2 cellular contexts compared by ENCODE assay signal in genomic region chr3:102036015-102036414, GRCh38.
TF ChIP-seq lines count a peak whose summit lies in the region.

No MANE protein-coding gene starts in this region.

TF ChIP-seq in GM12878, 131 proteins besides CTCF, POLR2A, EP300 and RAD21 (continued from another document):
- TF ChIP-seq, protein P1, sequence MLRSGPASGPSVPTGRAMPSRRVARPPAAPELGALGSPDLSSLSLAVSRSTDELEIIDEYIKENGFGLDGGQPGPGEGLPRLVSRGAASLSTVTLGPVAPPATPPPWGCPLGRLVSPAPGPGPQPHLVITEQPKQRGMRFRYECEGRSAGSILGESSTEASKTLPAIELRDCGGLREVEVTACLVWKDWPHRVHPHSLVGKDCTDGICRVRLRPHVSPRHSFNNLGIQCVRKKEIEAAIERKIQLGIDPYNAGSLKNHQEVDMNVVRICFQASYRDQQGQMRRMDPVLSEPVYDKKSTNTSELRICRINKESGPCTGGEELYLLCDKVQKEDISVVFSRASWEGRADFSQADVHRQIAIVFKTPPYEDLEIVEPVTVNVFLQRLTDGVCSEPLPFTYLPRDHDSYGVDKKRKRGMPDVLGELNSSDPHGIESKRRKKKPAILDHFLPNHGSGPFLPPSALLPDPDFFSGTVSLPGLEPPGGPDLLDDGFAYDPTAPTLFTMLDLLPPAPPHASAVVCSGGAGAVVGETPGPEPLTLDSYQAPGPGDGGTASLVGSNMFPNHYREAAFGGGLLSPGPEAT (IDR thresholded peaks at IDR 0.05; ENCODE audit: low read depth), result 0 out of 2 replicates have a peak, but pooled peaks have one; percentile 47
- TF ChIP-seq RUNX3 (IDR thresholded peaks at IDR 0.05; ENCODE audit: low read length), result no peak; the same call in 1 of the 2 replicates
- 0 out of 2 replicates have a peak, but pooled peaks have one; percentile 13 for TF ChIP-seq DPF2 (IDR thresholded peaks at IDR 0.05)

TF ChIP-seq in HepG2, 621 proteins besides CTCF, POLR2A, EP300 and RAD21 (continued from another document):
- no peak for TF ChIP-seq ATF6 (CRISPR knock-in tag; conservative IDR thresholded peaks at IDR 0.05)
- TF ChIP-seq PLSCR1 (CRISPR knock-in tag; IDR thresholded peaks at IDR 0.05; ENCODE audit: borderline replicate concordance), result no peak
- no peak for TF ChIP-seq THAP7 (CRISPR knock-in tag; IDR thresholded peaks at IDR 0.05)
- TF ChIP-seq CENPT (CRISPR knock-in tag; IDR thresholded peaks at IDR 0.05; ENCODE audit: low read depth), result no peak
- TF ChIP-seq, protein P2, sequence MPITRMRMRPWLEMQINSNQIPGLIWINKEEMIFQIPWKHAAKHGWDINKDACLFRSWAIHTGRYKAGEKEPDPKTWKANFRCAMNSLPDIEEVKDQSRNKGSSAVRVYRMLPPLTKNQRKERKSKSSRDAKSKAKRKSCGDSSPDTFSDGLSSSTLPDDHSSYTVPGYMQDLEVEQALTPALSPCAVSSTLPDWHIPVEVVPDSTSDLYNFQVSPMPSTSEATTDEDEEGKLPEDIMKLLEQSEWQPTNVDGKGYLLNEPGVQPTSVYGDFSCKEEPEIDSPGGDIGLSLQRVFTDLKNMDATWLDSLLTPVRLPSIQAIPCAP (CRISPR knock-in tag; IDR thresholded peaks at IDR 0.05; ENCODE audit: low read depth), result no peak
- TF ChIP-seq SRSF9 (IDR thresholded peaks at IDR 0.05; ENCODE audit: borderline replicate concordance, insufficient read depth, low read depth, low read length, poor library complexity, severe bottlenecking), result no peak
- TF ChIP-seq TBX3 (IDR thresholded peaks at IDR 0.05; ENCODE audit: borderline replicate concordance), result no peak
